11 cellular contexts compared by ENCODE assay signal in genomic region chr7:92075455-92076158, GRCh38. TPM values are rescaled to one million over a fixed set of nuclear protein-coding genes. Genes with fewer than 3 reads are reported as not detected.
DNase-seq lines count a peak whose midpoint lies in the region; ATAC-seq and TF ChIP-seq lines count a peak whose summit lies in the region.
"Had no signal": no experiment of that assay in that cellular context is flagged by ENCODE, and none has a peak within 500 bp of the region (broad histone marks: within the 10 kb centered on the region; RNA-seq: fewer than 3 reads in every experiment).

No MANE protein-coding gene starts in this region.

- CTCF ChIA-PET in CD8-positive, alpha-beta T cell (lab: Charles Lee), result no interaction called here
- CTCF ChIA-PET in WTC11 (lab: Charles Lee), result no interaction called here

- H2AFZ ChIP-seq in neural progenitor cell (replicated peaks), result no peak overlapping the region

- no peak overlapping the region for H3K9ac ChIP-seq in neural progenitor cell

- H3K36me3 Mint-ChIP-seq in CD8-positive, alpha-beta T cell, result peaks cover 64% of the 10 kb centered on the region
- H3K36me3 Mint-ChIP-seq in neural progenitor cell (peaks cover 27% of the 10 kb centered on the region), WTC11 (peaks cover 30% of the 10 kb centered on the region)

- H3K4me3 Mint-ChIP-seq in CD8-positive, alpha-beta T cell, result no peak overlapping the region
- no peak overlapping the region for H3K4me3 Mint-ChIP-seq in neural progenitor cell
- no peak overlapping the region for H3K4me3 Mint-ChIP-seq in WTC11
- H3K4me3 Mint-ChIP-seq: CD4-positive, CD25-positive, alpha-beta regulatory T cell; central memory CD8-positive, alpha-beta T cell had no signal

- TF ChIP-seq CTCF in CD8-positive, alpha-beta T cell (IDR thresholded peaks at IDR 0.05), result no peak
- TF ChIP-seq CTCF in neural progenitor cell (IDR thresholded peaks at IDR 0.05) (no peak), WTC11 (IDR thresholded peaks at IDR 0.05) (no peak)

- H3K4me1 ChIP-seq in CD8-positive, alpha-beta T cell (ENCODE audit: insufficient read depth, low read length), result no peaks in the 10 kb centered on the region
- H3K4me1 ChIP-seq in neural progenitor cell, result no peaks in the 10 kb centered on the region

- H4K20me1 ChIP-seq in neural progenitor cell (ENCODE audit: low read depth), result no peaks in the 10 kb centered on the region

- no peaks in the 10 kb centered on the region for H3K27me3 Mint-ChIP-seq in CD8-positive, alpha-beta T cell (ENCODE audit: low read depth)
- H3K27me3 Mint-ChIP-seq in neural progenitor cell (ENCODE audit: insufficient read depth, low read depth), result peaks cover 2% of the 10 kb centered on the region
- no peaks in the 10 kb centered on the region for H3K27me3 Mint-ChIP-seq in WTC11 (ENCODE audit: low read depth)
- H3K27me3 Mint-ChIP-seq: CD4-positive, CD25-positive, alpha-beta regulatory T cell; central memory CD8-positive, alpha-beta T cell had no signal

- no peak for ATAC-seq in CD8-positive, alpha-beta T cell
- ATAC-seq in GM18907 (IDR thresholded peaks at IDR 0.05; ENCODE audit: unreplicated experiment) (peak; percentile 93), HG02623 (IDR thresholded peaks at IDR 0.05; ENCODE audit: unreplicated experiment) (peak; percentile 74), WTC11 (no peak)

- POLR2A ChIA-PET in CD8-positive, alpha-beta T cell (lab: Charles Lee), result no interaction called here
- POLR2A ChIA-PET in WTC11 (lab: Charles Lee), result no interaction called here

- peak overlapping the region; percentile 66 for H3K27ac Mint-ChIP-seq in CD8-positive, alpha-beta T cell
- H3K27ac Mint-ChIP-seq in neural progenitor cell, result no peak overlapping the region
- no peak overlapping the region for H3K27ac Mint-ChIP-seq in WTC11
- H3K27ac Mint-ChIP-seq: CD4-positive, CD25-positive, alpha-beta regulatory T cell had no signal

- no peak overlapping the region for H3K4me2 ChIP-seq in neural progenitor cell

- intact Hi-C loops in CD8-positive, alpha-beta T cell (cut with DNase I, micrococcal nuclease), result no loop called here

- no peaks in the 10 kb centered on the region for H3F3A ChIP-seq in neural progenitor cell (ENCODE audit: low read depth)

- H3K79me2 ChIP-seq in neural progenitor cell (ENCODE audit: low read depth), result no peaks in the 10 kb centered on the region

- H3K4me3 ChIP-seq in CD8-positive, alpha-beta T cell (ENCODE audit: low read depth, low read length), result no peak overlapping the region
- H3K4me3 ChIP-seq in neural progenitor cell, result no peak overlapping the region

- peaks cover 12% of the 10 kb centered on the region for H3K36me3 ChIP-seq in CD8-positive, alpha-beta T cell (ENCODE audit: insufficient read depth, low read length)
- peaks cover 18% of the 10 kb centered on the region for H3K36me3 ChIP-seq in neural progenitor cell

- no peaks in the 10 kb centered on the region for H3K27me3 ChIP-seq in CD8-positive, alpha-beta T cell (ENCODE audit: insufficient read depth, low read length)
- no peaks in the 10 kb centered on the region for H3K27me3 ChIP-seq in neural progenitor cell

- H3K27ac ChIP-seq in CD8-positive, alpha-beta T cell (ENCODE audit: low read depth, low read length), result no peak overlapping the region
- H3K27ac ChIP-seq in neural progenitor cell, result no peak overlapping the region

- no peaks in the 10 kb centered on the region for H3K9me3 Mint-ChIP-seq in CD8-positive, alpha-beta T cell
- H3K9me3 Mint-ChIP-seq in neural progenitor cell, result no peaks in the 10 kb centered on the region
- no peaks in the 10 kb centered on the region for H3K9me3 Mint-ChIP-seq in WTC11
- H3K9me3 Mint-ChIP-seq: CD4-positive, CD25-positive, alpha-beta regulatory T cell; central memory CD8-positive, alpha-beta T cell had no signal

- H3K9me3 ChIP-seq in CD8-positive, alpha-beta T cell (ENCODE audit: low read length), result no peaks in the 10 kb centered on the region
- H3K9me3 ChIP-seq in neural progenitor cell (ENCODE audit: low read depth), result no peaks in the 10 kb centered on the region

- no peaks in the 10 kb centered on the region for H3K4me1 Mint-ChIP-seq in CD8-positive, alpha-beta T cell (ENCODE audit: low read depth)
- H3K4me1 Mint-ChIP-seq in neural progenitor cell (no peaks in the 10 kb centered on the region), WTC11 (no peaks in the 10 kb centered on the region)
- H3K4me1 Mint-ChIP-seq: central memory CD8-positive, alpha-beta T cell had no signal

- no peak for DNase-seq in CD8-positive, alpha-beta T cell
- peak; percentile 23 for DNase-seq in LoVo (ENCODE audit: low spot score)
- no peak for DNase-seq in neural progenitor cell (ENCODE audit: low spot score)
- DNase-seq in WTC11 (ENCODE audit: low spot score), result no peak
- no peak for DNase-seq in stimulated activated CD4-positive, alpha-beta T cell treated with anti-CD3 and anti-CD28 coated beads, Interleukin-4, amount 100 ng/mL, for 4 hours
- no peak for DNase-seq in COLO668 (lab: John Stamatoyannopoulos, UW; ENCODE audit: unreplicated experiment)
- DNase-seq: SHP77 treated with DMSO at 0.1 percent for 48 hours had no signal

TF ChIP-seq in WTC11, 78 proteins besides CTCF, POLR2A, EP300 and RAD21 (continues in another document):
- no peak for TF ChIP-seq ZNF138 (CRISPR knock-in tag; conservative IDR thresholded peaks at IDR 0.05)
- TF ChIP-seq ZNF281 (CRISPR knock-in tag; IDR thresholded peaks at IDR 0.05), result no peak
- no peak for TF ChIP-seq STAT6 (CRISPR knock-in tag; conservative IDR thresholded peaks at IDR 0.05; ENCODE audit: low read depth)
- no peak for TF ChIP-seq FOXP1 (CRISPR knock-in tag; IDR thresholded peaks at IDR 0.05; ENCODE audit: borderline replicate concordance)
- TF ChIP-seq MYBL2 (CRISPR knock-in tag; IDR thresholded peaks at IDR 0.05), result no peak
- no peak for TF ChIP-seq E2F4 (CRISPR knock-in tag; IDR thresholded peaks at IDR 0.05; ENCODE audit: borderline replicate concordance, low read depth)
- no peak for TF ChIP-seq ATF1 (CRISPR knock-in tag; IDR thresholded peaks at IDR 0.05)
- TF ChIP-seq EMX1 (CRISPR knock-in tag; IDR thresholded peaks at IDR 0.05), result no peak
- TF ChIP-seq OVOL2 (CRISPR knock-in tag; IDR thresholded peaks at IDR 0.05; ENCODE audit: borderline replicate concordance), result no peak
- TF ChIP-seq CDX4 (CRISPR knock-in tag; IDR thresholded peaks at IDR 0.05; ENCODE audit: borderline replicate concordance), result no peak
- TF ChIP-seq NFYB (CRISPR knock-in tag; conservative IDR thresholded peaks at IDR 0.05; ENCODE audit: low read depth), result no peak
- TF ChIP-seq HMGA2 (CRISPR knock-in tag; IDR thresholded peaks at IDR 0.05), result no peak
- no peak for TF ChIP-seq ZNF416 (CRISPR knock-in tag; IDR thresholded peaks at IDR 0.05)

RNA-seq across cellular contexts. Expression of gene CYP51A1, which starts 58.7 kb away (rescaled TPM):
- 10 to 100 TPM; 44.3 to 44.4 TPM for total RNA-seq in CD8-positive, alpha-beta T cell
- total RNA-seq in neural progenitor cell (ENCODE audit: low replicate concordance), result 93.2 and 130 TPM in 2 replicates
- 81.4 to 85.1 TPM (median 84.1 TPM) in 3 replicates for total RNA-seq in WTC11 (2021)

Comparison
In these comparisons a context has a peak if more than half of its experiments do, and no peak if none do; other contexts are left out.
1. ATAC-seq: peak in GM18907 (single experiment) and HG02623 (single experiment); none in CD8-positive, alpha-beta T cell (single experiment) and WTC11 (single experiment).